Comparison of ENCODE assay signal across 21 cellular contexts in genomic region chr16:88005968-88006367, GRCh38. TPM values are rescaled to one million over a fixed set of nuclear protein-coding genes. Genes with fewer than 3 reads are reported as not detected.
DNase-seq lines count a peak whose midpoint lies in the region; ATAC-seq, FAIRE-seq and TF ChIP-seq lines count a peak whose summit lies in the region.
"Had no signal": no experiment of that assay in that cellular context is flagged by ENCODE, and none has a peak within 500 bp of the region (broad histone marks: within the 10 kb centered on the region; RNA-seq: fewer than 3 reads in every experiment).

No MANE protein-coding gene starts in this region.

- H3K9me3 Mint-ChIP-seq in naive B cell: no peaks in the 10 kb centered on the region
- H3K9me3 Mint-ChIP-seq: CD8-positive, alpha-beta T cell had no signal

- no peak overlapping the region for H3K4me3 ChIP-seq in heart left ventricle
- no peak overlapping the region for H3K4me3 ChIP-seq in K562
- H3K4me3 ChIP-seq in sigmoid colon: no peak overlapping the region

- CTCF ChIA-PET in K562 (lab: Yijun Ruan, JAX; ENCODE audit: low intra/inter-chr PET ratio): no interaction called here

- H3K27ac Mint-ChIP-seq in naive B cell: peak overlapping the region; percentile 80 to 95 (median 91)
- H3K27ac Mint-ChIP-seq: CD8-positive, alpha-beta T cell had no signal

- no peak for TF ChIP-seq EP300 in K562 (IDR thresholded peaks at IDR 0.05; ENCODE audit: low read length)
- TF ChIP-seq EP300 in sigmoid colon (IDR thresholded peaks at IDR 0.05): no peak

- H3K36me3 ChIP-seq in heart left ventricle (peaks cover 0 to 69% (median 54%) of the 10 kb centered on the region in 9 donors), K562 (ENCODE audit: control insufficient read depth, insufficient read depth, low read length) (peaks cover 36% of the 10 kb centered on the region; the same call in 2 of the 3 replicates), sigmoid colon (peaks cover 0 to 46% (median 16%) of the 10 kb centered on the region in 4 donors)

- intact Hi-C loops in cardiac septum (cut with DNase I): no loop called here
- intact Hi-C loops in heart left ventricle (cut with DNase I): no loop called here
- intact Hi-C loops in K562 (cut with micrococcal nuclease): no loop called here
- intact Hi-C loops in sigmoid colon (cut with DNase I): no loop called here

- peak overlapping the region in 2 of 8 donors; percentile 64 to 76 for H3K4me3 Mint-ChIP-seq in naive B cell
- H3K4me3 Mint-ChIP-seq: CD8-positive, alpha-beta T cell; H9 had no signal

- H3K27ac ChIP-seq in heart left ventricle (no peak overlapping the region), K562 (ENCODE audit: extremely low read depth, low read depth, low read length) (no peak overlapping the region), sigmoid colon (no peak overlapping the region)
- H3K27ac ChIP-seq: C4-2B, HL-60 had no signal

- ATAC-seq in heart left ventricle (no peak), K562 (no peak), naive B cell (ENCODE audit: low read depth in 2 of 2) (no peak), HG02938 (IDR thresholded peaks at IDR 0.05; ENCODE audit: unreplicated experiment) (no peak), HG02623 (IDR thresholded peaks at IDR 0.05; ENCODE audit: unreplicated experiment) (no peak)
- ATAC-seq: CD8-positive, alpha-beta T cell had no signal

- BruUV-seq in K562 (replicated peaks; lab: Mats Ljungman, UMichigan): no TSS peak

- DNase-seq in cardiac septum (ENCODE audit: low spot score) (peak; percentile 56), heart left ventricle (no peak), K562 (ENCODE audit: extremely low read depth in 1 of 4, low spot score in 3 of 4) (no peak), naive B cell (no peak), sigmoid colon (peak; percentile 46), amygdala (lab: John Stamatoyannopoulos, UW) (no peak)
- DNase-seq: 8988T; CD8-positive, alpha-beta T cell; COR-L47; DMS153; DMS79 treated with DMSO at 0.1 percent for 48 hours; EL; GOT3; H9 had no signal

- H3K36me3 Mint-ChIP-seq in naive B cell: peaks cover 19 to 24% of the 10 kb centered on the region in 2 donors

- WGBS in heart left ventricle, 4 donors: 94 to 97% (median 97%) methylated on average over 25 of the region's 25 CpGs
- WGBS in K562 (ENCODE audit: insufficient coverage, low coverage, missing lambda C conversion rate): 90% methylated on average over 17 of the region's 25 CpGs
- 96 to 97% methylated on average over 25 of the region's 25 CpGs for WGBS in sigmoid colon, 2 donors

- no peaks in the 10 kb centered on the region for H3K9me3 ChIP-seq in heart left ventricle
- no peaks in the 10 kb centered on the region for H3K9me3 ChIP-seq in K562 (replicated peaks; ENCODE audit: control insufficient read depth, insufficient read depth, low read depth, low read length)
- no peaks in the 10 kb centered on the region for H3K9me3 ChIP-seq in sigmoid colon

- 0 out of 2 replicates have a peak, but pooled peaks cover 3% of the 10 kb centered on the region for H4K20me1 ChIP-seq in K562 (replicated peaks; ENCODE audit: control insufficient read depth, insufficient read depth, low read length)

- POLR2A ChIA-PET in K562 (lab: Yijun Ruan, JAX): no interaction called here

- TF ChIP-seq RAD21 in K562 (CRISPR knock-in tag; conservative IDR thresholded peaks at IDR 0.05 in 1 of 2, IDR thresholded peaks at IDR 0.05 in 1 of 2): no peak

- H3K27me3 Mint-ChIP-seq in naive B cell: no peaks in the 10 kb centered on the region

- H3K9ac ChIP-seq in K562 (ENCODE audit: insufficient read depth in 1 of 2, low read depth in 2 of 2, low read length in 2 of 2): peak overlapping the region in 1 of 2 experiments; percentile 23; a peak in 1 of 4 replicates

- in situ Hi-C loops in K562 (cut with MboI): no loop called here

- H3K79me2 ChIP-seq in K562 (ENCODE audit: control insufficient read depth, insufficient read depth, low read length): no peaks in the 10 kb centered on the region

- no peak overlapping the region for H2AFZ ChIP-seq in K562 (ENCODE audit: low read depth, low read length)

- H3K27me3 ChIP-seq in heart left ventricle: no peaks in the 10 kb centered on the region
- H3K27me3 ChIP-seq in K562 (ENCODE audit: control insufficient read depth in 2 of 2, insufficient read depth in 2 of 2, low read length in 2 of 2): no peaks in the 10 kb centered on the region
- H3K27me3 ChIP-seq in sigmoid colon: no peaks in the 10 kb centered on the region

- H3K4me2 ChIP-seq in K562 (ENCODE audit: insufficient read depth, low read length): no peak overlapping the region

- peaks cover 0 to 6% (median 0%) of the 10 kb centered on the region in 12 donors for H3K4me1 ChIP-seq in heart left ventricle
- peaks cover 0 to 12% of the 10 kb centered on the region in 2 experiments; a peak in 2 of 5 replicates for H3K4me1 ChIP-seq in K562 (replicated peaks in 1 of 2; ENCODE audit: control insufficient read depth in 2 of 2, insufficient read depth in 2 of 2, low read length in 2 of 2)
- H3K4me1 ChIP-seq in sigmoid colon: no peaks in the 10 kb centered on the region

- TF ChIP-seq POLR2A in heart left ventricle (IDR thresholded peaks at IDR 0.05) (no peak), K562 (conservative IDR thresholded peaks at IDR 0.05) (no peak), sigmoid colon (IDR thresholded peaks at IDR 0.05) (no peak)

- no peaks in the 10 kb centered on the region for H3K9me1 ChIP-seq in K562 (ENCODE audit: control insufficient read depth, insufficient read depth, low read length)

- H3K4me1 Mint-ChIP-seq in naive B cell: peaks cover 21 to 52% (median 34%) of the 10 kb centered on the region in 3 donors

- TF ChIP-seq CTCF in heart left ventricle (IDR thresholded peaks at IDR 0.05) (no peak), K562 (IDR thresholded peaks at IDR 0.05 in 2 of 3, conservative IDR thresholded peaks at IDR 0.05 in 1 of 3; ENCODE audit: insufficient read depth in 2 of 3, low read depth in 1 of 3, low read length in 3 of 3) (no peak), sigmoid colon (IDR thresholded peaks at IDR 0.05) (no peak)

- no peak for FAIRE-seq in K562 (lab: Jason Lieb, UNC)
- FAIRE-seq: D721Med, G401.6, GM12891 had no signal

TF ChIP-seq in K562, 482 proteins besides CTCF, POLR2A, EP300 and RAD21:
- TF ChIP-seq, protein P1, sequence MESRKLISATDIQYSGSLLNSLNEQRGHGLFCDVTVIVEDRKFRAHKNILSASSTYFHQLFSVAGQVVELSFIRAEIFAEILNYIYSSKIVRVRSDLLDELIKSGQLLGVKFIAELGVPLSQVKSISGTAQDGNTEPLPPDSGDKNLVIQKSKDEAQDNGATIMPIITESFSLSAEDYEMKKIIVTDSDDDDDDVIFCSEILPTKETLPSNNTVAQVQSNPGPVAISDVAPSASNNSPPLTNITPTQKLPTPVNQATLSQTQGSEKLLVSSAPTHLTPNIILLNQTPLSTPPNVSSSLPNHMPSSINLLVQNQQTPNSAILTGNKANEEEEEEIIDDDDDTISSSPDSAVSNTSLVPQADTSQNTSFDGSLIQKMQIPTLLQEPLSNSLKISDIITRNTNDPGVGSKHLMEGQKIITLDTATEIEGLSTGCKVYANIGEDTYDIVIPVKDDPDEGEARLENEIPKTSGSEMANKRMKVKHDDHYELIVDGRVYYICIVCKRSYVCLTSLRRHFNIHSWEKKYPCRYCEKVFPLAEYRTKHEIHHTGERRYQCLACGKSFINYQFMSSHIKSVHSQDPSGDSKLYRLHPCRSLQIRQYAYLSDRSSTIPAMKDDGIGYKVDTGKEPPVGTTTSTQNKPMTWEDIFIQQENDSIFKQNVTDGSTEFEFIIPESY (CRISPR knock-in tag; IDR thresholded peaks at IDR 0.05): 0 out of 2 replicates have a peak, but pooled peaks have one; percentile 27
- no peak for TF ChIP-seq VEZF1 (CRISPR knock-in tag; IDR thresholded peaks at IDR 0.05)

RNA-seq across cellular contexts. Expression of gene BANP, which starts 54.7 kb away (rescaled TPM):
- total RNA-seq in cardiac septum (18.4 TPM), heart left ventricle (10 to 100 TPM; 11.9 to 20.7 (median 14.3) TPM), K562 (2014; rRNA removed) (17.1 and 22.1 TPM in 2 replicates), K562 (2014; rRNA removed; fragmentation: Illumina TruSeq; extraction: Trizol) (10.7 and 15.6 TPM in 2 replicates), K562 (2015; rRNA removed; fragmentation: Illumina TruSeq; extraction: Trizol) (14.4 and 16.1 TPM in 2 replicates), K562 (2021) (21.7 and 25.7 TPM in 2 replicates), sigmoid colon (10 to 100 TPM; 17.4 to 31.0 (median 23.0) TPM)
- polyA plus RNA-seq in heart left ventricle (1 to 10 TPM; 7.2 to 9.2 TPM), K562 (2011; rRNA removed) (12.1 and 13.1 TPM in 2 replicates), K562 (2014; fragmentation: Illumina TruSeq; extraction: Trizol) (13.0 and 19.2 TPM in 2 replicates), K562 (2014; fragmentation: Nextera tagmentation; extraction: Ambion mirVana) (1 to 10 TPM; 4.6 to 4.7 TPM), K562 (2014; rRNA removed) (16.0 and 19.0 TPM in 2 replicates), naive B cell (ENCODE audit: low read depth in 6 of 6) (10 to 100 TPM; 24.3 to 40.1 (median 28.5) TPM), sigmoid colon (10 to 100 TPM in 1 of 3 donors, 1 to 10 TPM in 2; 8.4 to 15.9 (median 8.8) TPM)
- total RNA-seq in K562 (2011; cell fraction: chromatin; rRNA removed; ENCODE audit: low replicate concordance): 107 and 121 TPM in 2 replicates
- 56.7 and 71.4 TPM in 2 replicates for total RNA-seq in K562 (2011; cell fraction: nucleolus; rRNA removed)
- 79.5 and 85.3 TPM in 2 replicates for total RNA-seq in K562 (2011; cell fraction: nucleoplasm; rRNA removed)
- 13.7 and 18.2 TPM in 2 replicates for polyA plus RNA-seq in K562 (2011; cell fraction: cytosol; rRNA removed)
- 30.9 and 42.3 TPM in 2 replicates for polyA plus RNA-seq in K562 (2011; cell fraction: nucleus; rRNA removed)
- polyA plus RNA-seq in K562 (2012): 19.2 and 21.4 TPM in 2 replicates
- 22.0 and 25.5 TPM in 2 replicates for polyA minus RNA-seq in K562 (2011; rRNA and poly(A)+ RNA removed)
- polyA minus RNA-seq in K562 (2011; cell fraction: cytosol; rRNA and poly(A)+ RNA removed): 12.1 and 21.2 TPM in 2 replicates
- polyA minus RNA-seq in K562 (2011; cell fraction: nucleus; rRNA and poly(A)+ RNA removed): 32.4 and 45.1 TPM in 2 replicates

Comparison
In these comparisons a context has a peak if more than half of its experiments do, and no peak if none do; other contexts are left out.
1. DNase-seq: peak in cardiac septum (single experiment) and sigmoid colon (single experiment); none in heart left ventricle (0 of 5), K562 (0 of 4), naive B cell (single experiment) and amygdala (0 of 56).